1 cellular context compared by ENCODE assay signal in the genomic region with DNA sequence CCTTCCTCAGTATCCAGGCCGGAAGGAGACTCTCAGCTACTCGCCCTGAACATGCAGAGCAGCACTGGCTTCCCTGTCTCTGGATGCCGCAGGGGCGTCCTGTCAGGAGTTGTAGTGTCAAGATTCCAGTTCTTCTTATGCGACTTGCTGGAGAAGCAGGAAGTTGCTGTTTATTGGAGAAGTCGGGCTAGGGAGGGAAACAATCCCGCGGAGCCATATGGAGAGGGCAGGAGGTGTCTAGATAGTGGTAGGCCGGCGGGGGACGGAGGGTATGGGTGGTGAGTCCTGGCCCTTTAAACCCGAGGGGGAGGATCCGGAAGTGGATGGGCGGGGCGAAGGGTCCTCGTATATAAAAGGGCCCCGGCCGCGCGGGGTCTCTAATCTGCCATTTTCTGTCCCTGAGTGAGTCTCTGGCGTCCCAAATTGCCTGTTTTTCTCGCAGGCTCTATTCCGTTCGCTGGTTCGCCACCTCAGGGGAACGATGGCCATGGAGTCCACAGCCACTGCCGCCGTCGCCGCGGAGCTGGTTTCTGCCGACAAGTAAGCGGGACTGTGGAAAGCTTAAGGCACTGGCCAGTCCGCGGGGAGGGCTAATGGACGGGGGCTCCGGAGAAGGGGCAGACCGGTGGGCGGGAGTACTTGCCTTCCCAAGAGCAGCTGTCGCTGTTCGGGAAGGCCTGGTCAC.
A peak's percentile ranks its signal among the peaks of the same experiment; 100 is the strongest.
TF ChIP-seq lines count a peak whose summit lies in the region.

NASP (plus strand) TSS at position 376 of the 685 bp plus-strand sequence; CDS start at position 482, 106 bp downstream.

TF ChIP-seq in HEK293, 187 proteins besides CTCF, POLR2A, EP300 and RAD21 (continued from another document):
- TF ChIP-seq, protein P1, sequence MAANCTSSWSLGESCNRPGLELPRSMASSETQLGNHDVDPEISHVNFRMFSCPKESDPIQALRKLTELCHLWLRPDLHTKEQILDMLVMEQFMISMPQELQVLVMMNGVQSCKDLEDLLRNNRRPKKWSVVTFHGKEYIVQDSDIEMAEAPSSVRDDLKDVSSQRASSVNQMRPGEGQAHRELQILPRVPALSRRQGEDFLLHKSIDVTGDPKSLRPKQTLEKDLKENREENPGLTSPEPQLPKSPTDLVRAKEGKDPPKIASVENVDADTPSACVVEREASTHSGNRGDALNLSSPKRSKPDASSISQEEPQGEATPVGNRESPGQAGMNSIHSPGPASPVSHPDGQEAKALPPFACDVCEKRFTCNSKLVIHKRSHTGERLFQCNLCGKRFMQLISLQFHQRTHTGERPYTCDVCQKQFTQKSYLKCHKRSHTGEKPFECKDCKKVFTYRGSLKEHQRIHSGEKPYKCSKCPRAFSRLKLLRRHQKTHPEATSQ (tag by site-specific recombination; IDR thresholded peaks at IDR 0.05), result no peak
- TF ChIP-seq ZBTB10 (tag by site-specific recombination; IDR thresholded peaks at IDR 0.05) (0 out of 2 replicates have a peak, but pooled peaks have one; percentile 56), ZFP69B (tag by site-specific recombination; IDR thresholded peaks at IDR 0.05) (peak; percentile 50; the same call in 1 of the 2 replicates), SCRT2 (tag by site-specific recombination; IDR thresholded peaks at IDR 0.05) (no peak), ZBTB1 (tag by site-specific recombination; IDR thresholded peaks at IDR 0.05) (no peak), ZNF791 (tag by site-specific recombination; IDR thresholded peaks at IDR 0.05) (no peak)
- TF ChIP-seq, protein P2, sequence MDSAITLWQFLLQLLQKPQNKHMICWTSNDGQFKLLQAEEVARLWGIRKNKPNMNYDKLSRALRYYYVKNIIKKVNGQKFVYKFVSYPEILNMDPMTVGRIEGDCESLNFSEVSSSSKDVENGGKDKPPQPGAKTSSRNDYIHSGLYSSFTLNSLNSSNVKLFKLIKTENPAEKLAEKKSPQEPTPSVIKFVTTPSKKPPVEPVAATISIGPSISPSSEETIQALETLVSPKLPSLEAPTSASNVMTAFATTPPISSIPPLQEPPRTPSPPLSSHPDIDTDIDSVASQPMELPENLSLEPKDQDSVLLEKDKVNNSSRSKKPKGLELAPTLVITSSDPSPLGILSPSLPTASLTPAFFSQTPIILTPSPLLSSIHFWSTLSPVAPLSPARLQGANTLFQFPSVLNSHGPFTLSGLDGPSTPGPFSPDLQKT (IDR thresholded peaks at IDR 0.05; ENCODE audit: borderline replicate concordance, low read depth, low read length), result peak; percentile 82
TF ChIP-seq in HEK293: peak in this region for 54.
